12 cellular contexts compared by ENCODE assay signal in genomic region chr9:132243156-132244074, GRCh38.
DNase-seq lines count a peak whose midpoint lies in the region; ATAC-seq and TF ChIP-seq lines count a peak whose summit lies in the region.
"Had no signal": no experiment of that assay in that cellular context is flagged by ENCODE, and none has a peak within 500 bp of the region (broad histone marks: within the 10 kb centered on the region; RNA-seq: fewer than 3 reads in every experiment).

No MANE protein-coding gene starts in this region.

- no peak overlapping the region for H3K27ac ChIP-seq in endodermal cell (ENCODE audit: low read depth, low read length)

- H3K9me3 ChIP-seq in NT2/D1 (ENCODE audit: insufficient read depth, low read length) (no peaks in the 10 kb centered on the region), endodermal cell (ENCODE audit: control insufficient read depth, low read length) (no peaks in the 10 kb centered on the region)
- H3K9me3 ChIP-seq: HAP-1 had no signal

- H3K4me3 Mint-ChIP-seq in activated naive CD8-positive, alpha-beta T cell = peak overlapping the region; percentile 89
- H3K4me3 Mint-ChIP-seq in activated naive CD8-positive, alpha-beta T cell treated with anti-CD3 and anti-CD28 coated beads for 36 hours = no peak overlapping the region
- peak overlapping the region; percentile 70 for H3K4me3 Mint-ChIP-seq in endodermal cell
- peak overlapping the region; percentile 97 to 98 for H3K4me3 Mint-ChIP-seq in stimulated activated naive CD8-positive, alpha-beta T cell treated with anti-CD3 and anti-CD28 coated beads, Interleukin-15, amount 100 ng/mL, for 72 hours

- peaks cover 29% of the 10 kb centered on the region for H3K4me1 ChIP-seq in NT2/D1 (ENCODE audit: insufficient read depth, insufficient read length)
- no peaks in the 10 kb centered on the region for H3K4me1 ChIP-seq in endodermal cell (ENCODE audit: control insufficient read depth, insufficient read depth, low read length)

- H3K36me3 ChIP-seq in NT2/D1 (ENCODE audit: insufficient read depth, insufficient read length, low read length) (no peaks in the 10 kb centered on the region), endodermal cell (ENCODE audit: control insufficient read depth, insufficient read depth, low read length) (no peaks in the 10 kb centered on the region)
- H3K36me3 ChIP-seq: HAP-1 had no signal

- H3K4me3 ChIP-seq in NT2/D1 (ENCODE audit: insufficient read length, low read depth) (peak overlapping the region; percentile 63), endodermal cell (ENCODE audit: low read length) (peak overlapping the region; percentile 79)

- 87 to 89% methylated on average over 11 to 19 of the region's 19 CpGs for WGBS in endodermal cell (ENCODE audit: insufficient coverage in 1 of 2, insufficient read length in 1 of 2), 2 experiments

- H3K27me3 ChIP-seq in NT2/D1 (ENCODE audit: insufficient read depth, insufficient read length) (peaks cover 36% of the 10 kb centered on the region), endodermal cell (ENCODE audit: control insufficient read depth, insufficient read depth, low read length, poor library complexity, severe bottlenecking) (peaks cover 50% of the 10 kb centered on the region)

- no peak for ATAC-seq in stimulated activated naive CD8-positive, alpha-beta T cell treated with anti-CD3 and anti-CD28 coated beads, Interleukin-15, amount 100 ng/mL, for 72 hours
- no peak for ATAC-seq in HG03159 (IDR thresholded peaks at IDR 0.05; ENCODE audit: unreplicated experiment)

- no peak for DNase-seq in activated naive CD8-positive, alpha-beta T cell treated with anti-CD3 and anti-CD28 coated beads for 36 hours
- DNase-seq in NT2/D1 (ENCODE audit: low read depth, low spot score) (no peak), endodermal cell (no peak), occipital lobe (lab: John Stamatoyannopoulos, UW) (no peak), GDM1 (lab: John Stamatoyannopoulos, UW) (no peak)
- DNase-seq in stimulated activated naive CD8-positive, alpha-beta T cell treated with anti-CD3 and anti-CD28 coated beads, Interleukin-15, amount 100 ng/mL, for 72 hours = no peak
- DNase-seq: central memory CD4-positive, alpha-beta T cell; stimulated activated CD4-positive, alpha-beta T cell treated with anti-CD3 and anti-CD28 coated beads, Interleukin-4, amount 100 ng/mL, for 24 hours; SW 1271 had no signal

- no peaks in the 10 kb centered on the region for H3K36me3 Mint-ChIP-seq in activated naive CD8-positive, alpha-beta T cell
- no peaks in the 10 kb centered on the region for H3K36me3 Mint-ChIP-seq in activated naive CD8-positive, alpha-beta T cell treated with anti-CD3 and anti-CD28 coated beads for 36 hours
- no peaks in the 10 kb centered on the region for H3K36me3 Mint-ChIP-seq in endodermal cell (ENCODE audit: low read depth)

- peak; percentile 45 for TF ChIP-seq CTCF in endodermal cell (conservative IDR thresholded peaks at IDR 0.05)

- no peak overlapping the region for H3K27ac Mint-ChIP-seq in activated naive CD8-positive, alpha-beta T cell
- no peak overlapping the region for H3K27ac Mint-ChIP-seq in activated naive CD8-positive, alpha-beta T cell treated with anti-CD3 and anti-CD28 coated beads for 36 hours
- H3K27ac Mint-ChIP-seq in endodermal cell = no peak overlapping the region
- H3K27ac Mint-ChIP-seq in stimulated activated naive CD8-positive, alpha-beta T cell treated with anti-CD3 and anti-CD28 coated beads, Interleukin-15, amount 100 ng/mL, for 72 hours = no peak overlapping the region

- H3K9me3 Mint-ChIP-seq in activated naive CD8-positive, alpha-beta T cell (ENCODE audit: low read depth) = no peaks in the 10 kb centered on the region
- H3K9me3 Mint-ChIP-seq in activated naive CD8-positive, alpha-beta T cell treated with anti-CD3 and anti-CD28 coated beads for 36 hours = no peaks in the 10 kb centered on the region
- no peaks in the 10 kb centered on the region for H3K9me3 Mint-ChIP-seq in endodermal cell
- H3K9me3 Mint-ChIP-seq in stimulated activated naive CD8-positive, alpha-beta T cell treated with anti-CD3 and anti-CD28 coated beads, Interleukin-15, amount 100 ng/mL, for 72 hours = no peaks in the 10 kb centered on the region

- H3K4me1 Mint-ChIP-seq in activated naive CD8-positive, alpha-beta T cell (ENCODE audit: low read depth) = peaks cover 8% of the 10 kb centered on the region
- H3K4me1 Mint-ChIP-seq in activated naive CD8-positive, alpha-beta T cell treated with anti-CD3 and anti-CD28 coated beads for 36 hours = peaks cover 11% of the 10 kb centered on the region
- H3K4me1 Mint-ChIP-seq in endodermal cell = no peaks in the 10 kb centered on the region
- peaks cover 28% of the 10 kb centered on the region for H3K4me1 Mint-ChIP-seq in stimulated activated naive CD8-positive, alpha-beta T cell treated with anti-CD3 and anti-CD28 coated beads, Interleukin-15, amount 100 ng/mL, for 72 hours

- no peak overlapping the region for H3K9ac ChIP-seq in NT2/D1 (ENCODE audit: insufficient read length, low read depth)
- H3K9ac ChIP-seq in endodermal cell (ENCODE audit: extremely low read depth, low read length, poor library complexity, severe bottlenecking) = no peak overlapping the region

- H3K27me3 Mint-ChIP-seq in activated naive CD8-positive, alpha-beta T cell = peaks cover 2% of the 10 kb centered on the region
- H3K27me3 Mint-ChIP-seq in activated naive CD8-positive, alpha-beta T cell treated with anti-CD3 and anti-CD28 coated beads for 36 hours = no peaks in the 10 kb centered on the region
- H3K27me3 Mint-ChIP-seq in endodermal cell (ENCODE audit: insufficient read depth) = peaks cover 42% of the 10 kb centered on the region
- H3K27me3 Mint-ChIP-seq in stimulated activated naive CD8-positive, alpha-beta T cell treated with anti-CD3 and anti-CD28 coated beads, Interleukin-15, amount 100 ng/mL, for 72 hours = peaks cover 55% of the 10 kb centered on the region
